Comparison of ENCODE assay signal across 1 cellular context in the genomic region with DNA sequence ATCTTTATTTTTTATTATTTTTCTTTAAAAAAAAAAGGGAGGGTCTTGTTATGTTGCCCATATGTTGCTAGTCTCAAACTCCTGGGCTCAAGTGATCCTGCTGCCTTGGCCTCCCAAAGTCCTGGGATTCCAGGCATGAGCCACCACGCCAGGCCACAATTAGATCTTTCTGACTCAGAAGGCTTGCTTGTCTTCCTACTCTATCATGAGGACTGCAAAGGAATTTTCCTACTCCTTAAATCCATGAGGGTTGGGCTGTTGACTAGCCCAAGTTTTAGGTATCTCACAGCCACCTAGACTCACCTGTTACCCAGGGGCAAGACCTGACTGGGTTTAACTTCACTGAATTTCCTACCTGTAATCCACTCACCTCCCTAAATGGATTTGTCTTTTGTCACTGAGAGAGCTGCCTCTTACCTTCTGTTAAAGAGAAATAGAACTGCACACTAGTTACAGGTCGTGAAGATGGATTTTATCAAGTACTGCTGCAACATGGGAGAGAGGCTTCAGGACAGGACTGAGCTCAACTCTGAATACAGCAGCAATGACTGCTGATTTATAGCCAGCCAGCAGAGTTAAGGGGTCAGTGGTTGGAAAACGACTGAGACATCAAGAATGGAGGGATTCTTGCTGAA.
TF ChIP-seq lines count a peak whose summit lies in the region.

No MANE protein-coding gene starts in this region.

TF ChIP-seq in HepG2, 621 proteins besides CTCF, POLR2A, EP300 and RAD21 (continued from another document):
- TF ChIP-seq, protein P1, sequence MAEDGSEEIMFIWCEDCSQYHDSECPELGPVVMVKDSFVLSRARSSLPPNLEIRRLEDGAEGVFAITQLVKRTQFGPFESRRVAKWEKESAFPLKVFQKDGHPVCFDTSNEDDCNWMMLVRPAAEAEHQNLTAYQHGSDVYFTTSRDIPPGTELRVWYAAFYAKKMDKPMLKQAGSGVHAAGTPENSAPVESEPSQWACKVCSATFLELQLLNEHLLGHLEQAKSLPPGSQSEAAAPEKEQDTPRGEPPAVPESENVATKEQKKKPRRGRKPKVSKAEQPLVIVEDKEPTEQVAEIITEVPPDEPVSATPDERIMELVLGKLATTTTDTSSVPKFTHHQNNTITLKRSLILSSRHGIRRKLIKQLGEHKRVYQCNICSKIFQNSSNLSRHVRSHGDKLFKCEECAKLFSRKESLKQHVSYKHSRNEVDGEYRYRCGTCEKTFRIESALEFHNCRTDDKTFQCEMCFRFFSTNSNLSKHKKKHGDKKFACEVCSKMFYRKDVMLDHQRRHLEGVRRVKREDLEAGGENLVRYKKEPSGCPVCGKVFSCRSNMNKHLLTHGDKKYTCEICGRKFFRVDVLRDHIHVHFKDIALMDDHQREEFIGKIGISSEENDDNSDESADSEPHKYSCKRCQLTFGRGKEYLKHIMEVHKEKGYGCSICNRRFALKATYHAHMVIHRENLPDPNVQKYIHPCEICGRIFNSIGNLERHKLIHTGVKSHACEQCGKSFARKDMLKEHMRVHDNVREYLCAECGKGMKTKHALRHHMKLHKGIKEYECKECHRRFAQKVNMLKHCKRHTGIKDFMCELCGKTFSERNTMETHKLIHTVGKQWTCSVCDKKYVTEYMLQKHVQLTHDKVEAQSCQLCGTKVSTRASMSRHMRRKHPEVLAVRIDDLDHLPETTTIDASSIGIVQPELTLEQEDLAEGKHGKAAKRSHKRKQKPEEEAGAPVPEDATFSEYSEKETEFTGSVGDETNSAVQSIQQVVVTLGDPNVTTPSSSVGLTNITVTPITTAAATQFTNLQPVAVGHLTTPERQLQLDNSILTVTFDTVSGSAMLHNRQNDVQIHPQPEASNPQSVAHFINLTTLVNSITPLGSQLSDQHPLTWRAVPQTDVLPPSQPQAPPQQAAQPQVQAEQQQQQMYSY (CRISPR knock-in tag; IDR thresholded peaks at IDR 0.05), result no peak
- TF ChIP-seq ARNT2 (CRISPR knock-in tag; IDR thresholded peaks at IDR 0.05; ENCODE audit: low read depth) (no peak), ZNF180 (CRISPR knock-in tag; IDR thresholded peaks at IDR 0.05; ENCODE audit: borderline replicate concordance, low read depth) (no peak), HNF4G (IDR thresholded peaks at IDR 0.05; ENCODE audit: borderline replicate concordance, low read depth, low read length) (no peak), HNF4G (CRISPR knock-in tag; IDR thresholded peaks at IDR 0.05; ENCODE audit: borderline replicate concordance, low read depth) (no peak), SALL2 (CRISPR knock-in tag; IDR thresholded peaks at IDR 0.05) (no peak)
- TF ChIP-seq, protein P2, sequence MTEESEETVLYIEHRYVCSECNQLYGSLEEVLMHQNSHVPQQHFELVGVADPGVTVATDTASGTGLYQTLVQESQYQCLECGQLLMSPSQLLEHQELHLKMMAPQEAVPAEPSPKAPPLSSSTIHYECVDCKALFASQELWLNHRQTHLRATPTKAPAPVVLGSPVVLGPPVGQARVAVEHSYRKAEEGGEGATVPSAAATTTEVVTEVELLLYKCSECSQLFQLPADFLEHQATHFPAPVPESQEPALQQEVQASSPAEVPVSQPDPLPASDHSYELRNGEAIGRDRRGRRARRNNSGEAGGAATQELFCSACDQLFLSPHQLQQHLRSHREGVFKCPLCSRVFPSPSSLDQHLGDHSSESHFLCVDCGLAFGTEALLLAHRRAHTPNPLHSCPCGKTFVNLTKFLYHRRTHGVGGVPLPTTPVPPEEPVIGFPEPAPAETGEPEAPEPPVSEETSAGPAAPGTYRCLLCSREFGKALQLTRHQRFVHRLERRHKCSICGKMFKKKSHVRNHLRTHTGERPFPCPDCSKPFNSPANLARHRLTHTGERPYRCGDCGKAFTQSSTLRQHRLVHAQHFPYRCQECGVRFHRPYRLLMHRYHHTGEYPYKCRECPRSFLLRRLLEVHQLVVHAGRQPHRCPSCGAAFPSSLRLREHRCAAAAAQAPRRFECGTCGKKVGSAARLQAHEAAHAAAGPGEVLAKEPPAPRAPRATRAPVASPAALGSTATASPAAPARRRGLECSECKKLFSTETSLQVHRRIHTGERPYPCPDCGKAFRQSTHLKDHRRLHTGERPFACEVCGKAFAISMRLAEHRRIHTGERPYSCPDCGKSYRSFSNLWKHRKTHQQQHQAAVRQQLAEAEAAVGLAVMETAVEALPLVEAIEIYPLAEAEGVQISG (CRISPR knock-in tag; IDR thresholded peaks at IDR 0.05), result no peak
- TF ChIP-seq, protein P3, sequence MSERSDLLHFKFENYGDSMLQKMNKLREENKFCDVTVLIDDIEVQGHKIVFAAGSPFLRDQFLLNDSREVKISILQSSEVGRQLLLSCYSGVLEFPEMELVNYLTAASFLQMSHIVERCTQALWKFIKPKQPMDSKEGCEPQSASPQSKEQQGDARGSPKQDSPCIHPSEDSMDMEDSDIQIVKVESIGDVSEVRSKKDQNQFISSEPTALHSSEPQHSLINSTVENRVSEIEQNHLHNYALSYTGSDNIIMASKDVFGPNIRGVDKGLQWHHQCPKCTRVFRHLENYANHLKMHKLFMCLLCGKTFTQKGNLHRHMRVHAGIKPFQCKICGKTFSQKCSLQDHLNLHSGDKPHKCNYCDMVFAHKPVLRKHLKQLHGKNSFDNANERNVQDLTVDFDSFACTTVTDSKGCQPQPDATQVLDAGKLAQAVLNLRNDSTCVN (CRISPR knock-in tag; IDR thresholded peaks at IDR 0.05; ENCODE audit: borderline replicate concordance), result no peak
- TF ChIP-seq, protein P4, sequence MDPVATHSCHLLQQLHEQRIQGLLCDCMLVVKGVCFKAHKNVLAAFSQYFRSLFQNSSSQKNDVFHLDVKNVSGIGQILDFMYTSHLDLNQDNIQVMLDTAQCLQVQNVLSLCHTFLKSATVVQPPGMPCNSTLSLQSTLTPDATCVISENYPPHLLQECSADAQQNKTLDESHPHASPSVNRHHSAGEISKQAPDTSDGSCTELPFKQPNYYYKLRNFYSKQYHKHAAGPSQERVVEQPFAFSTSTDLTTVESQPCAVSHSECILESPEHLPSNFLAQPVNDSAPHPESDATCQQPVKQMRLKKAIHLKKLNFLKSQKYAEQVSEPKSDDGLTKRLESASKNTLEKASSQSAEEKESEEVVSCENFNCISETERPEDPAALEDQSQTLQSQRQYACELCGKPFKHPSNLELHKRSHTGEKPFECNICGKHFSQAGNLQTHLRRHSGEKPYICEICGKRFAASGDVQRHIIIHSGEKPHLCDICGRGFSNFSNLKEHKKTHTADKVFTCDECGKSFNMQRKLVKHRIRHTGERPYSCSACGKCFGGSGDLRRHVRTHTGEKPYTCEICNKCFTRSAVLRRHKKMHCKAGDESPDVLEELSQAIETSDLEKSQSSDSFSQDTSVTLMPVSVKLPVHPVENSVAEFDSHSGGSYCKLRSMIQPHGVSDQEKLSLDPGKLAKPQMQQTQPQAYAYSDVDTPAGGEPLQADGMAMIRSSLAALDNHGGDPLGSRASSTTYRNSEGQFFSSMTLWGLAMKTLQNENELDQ (CRISPR knock-in tag; IDR thresholded peaks at IDR 0.05; ENCODE audit: borderline replicate concordance), result no peak
